Comparison of ENCODE assay signal across 26 cellular contexts in the genomic region with DNA sequence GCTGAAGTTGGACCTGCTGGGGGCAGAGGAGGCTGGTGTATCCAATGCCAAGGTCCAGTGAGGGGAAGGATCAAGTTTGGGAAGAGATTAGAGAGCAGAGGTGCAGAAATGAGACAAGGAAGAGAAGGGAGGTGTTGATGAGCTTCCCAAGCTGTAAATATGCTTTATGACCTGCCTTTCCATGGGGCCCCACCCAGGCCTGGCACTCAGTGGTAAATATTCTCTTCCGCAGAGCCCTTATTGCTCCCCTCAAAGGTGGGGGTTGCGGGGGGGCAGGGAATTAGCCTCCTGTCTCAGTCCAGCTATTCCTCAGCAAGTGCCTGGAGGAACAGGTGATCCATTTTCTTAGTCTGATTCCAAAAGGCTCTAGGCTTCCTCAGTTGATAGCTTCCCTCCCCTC. TPM values are rescaled to one million over a fixed set of nuclear protein-coding genes. Genes with fewer than 3 reads are reported as not detected.
DNase-seq lines count a peak whose midpoint lies in the region; ATAC-seq, FAIRE-seq and TF ChIP-seq lines count a peak whose summit lies in the region.
"Had no signal": no experiment of that assay in that cellular context is flagged by ENCODE, and none has a peak within 500 bp of the region (broad histone marks: within the 10 kb centered on the region; RNA-seq: fewer than 3 reads in every experiment).

No MANE protein-coding gene starts in this region.

- no peak for TF ChIP-seq CTCF in left ventricle myocardium inferior (IDR thresholded peaks at IDR 0.05; ENCODE audit: borderline replicate concordance)
- no peak for TF ChIP-seq CTCF in K562 (IDR thresholded peaks at IDR 0.05 in 2 of 3, conservative IDR thresholded peaks at IDR 0.05 in 1 of 3; ENCODE audit: insufficient read depth in 2 of 3, low read depth in 1 of 3, low read length in 3 of 3)
- TF ChIP-seq CTCF in tibial nerve (IDR thresholded peaks at IDR 0.05) = no peak

- H3K27ac ChIP-seq in left ventricle myocardium inferior (replicated peaks) (peak overlapping the region; percentile 64), K562 (ENCODE audit: extremely low read depth, low read depth, low read length) (no peak overlapping the region), muscle layer of colon (ENCODE audit: low read depth, low read length) (peak overlapping the region; percentile 9), tibial nerve (peak overlapping the region in 3 of 4 donors; percentile 22 to 88 (median 71))
- H3K27ac ChIP-seq: SJCRH30 had no signal

- H3K9me3 ChIP-seq in left ventricle myocardium inferior (replicated peaks) (no peaks in the 10 kb centered on the region), K562 (replicated peaks; ENCODE audit: control insufficient read depth, insufficient read depth, low read depth, low read length) (no peaks in the 10 kb centered on the region), muscle layer of colon (ENCODE audit: low read length) (no peaks in the 10 kb centered on the region), tibial nerve (no peaks in the 10 kb centered on the region)
- H3K9me3 ChIP-seq: BE2C, MG63, SJCRH30 had no signal

- no peak overlapping the region for H3K4me2 ChIP-seq in K562 (ENCODE audit: insufficient read depth, low read length)

- H3K9ac ChIP-seq in K562 (ENCODE audit: insufficient read depth in 1 of 2, low read depth in 2 of 2, low read length in 2 of 2) = no peak overlapping the region; a peak in 1 of 4 replicates
- no peak overlapping the region for H3K9ac ChIP-seq in muscle layer of colon (ENCODE audit: low read length)
- H3K9ac ChIP-seq: GM23248 had no signal

- CTCF ChIA-PET in K562 (lab: Yijun Ruan, JAX; ENCODE audit: low intra/inter-chr PET ratio) = no interaction called here

- intact Hi-C loops in left ventricle myocardium inferior (cut with micrococcal nuclease) (no loop called here), cardiac septum (cut with DNase I) (no loop called here), K562 (cut with micrococcal nuclease) (no loop called here)

- FAIRE-seq in K562 (lab: Jason Lieb, UNC) = no peak
- FAIRE-seq: RCC 7860 had no signal

- peaks cover 100% of the 10 kb centered on the region for H3K4me1 ChIP-seq in left ventricle myocardium inferior
- H3K4me1 ChIP-seq in K562 (replicated peaks in 1 of 2; ENCODE audit: control insufficient read depth in 2 of 2, insufficient read depth in 2 of 2, low read length in 2 of 2) = peaks cover 23 to 37% of the 10 kb centered on the region in 2 experiments; a peak in 4 of 5 replicates
- peaks cover 38% of the 10 kb centered on the region for H3K4me1 ChIP-seq in muscle layer of colon (ENCODE audit: insufficient read depth, low read length)
- peaks cover 4 to 86% (median 37%) of the 10 kb centered on the region in 4 donors for H3K4me1 ChIP-seq in tibial nerve
- H3K4me1 ChIP-seq: SJCRH30 had no signal

- H4K20me1 ChIP-seq in K562 (replicated peaks; ENCODE audit: control insufficient read depth, insufficient read depth, low read length) = peaks cover 5% of the 10 kb centered on the region; the same call in 1 of the 2 replicates

- H3K9me1 ChIP-seq in K562 (ENCODE audit: control insufficient read depth, insufficient read depth, low read length) = peaks cover 3% of the 10 kb centered on the region

- no peak for DNase-seq in left ventricle myocardium inferior
- DNase-seq in cardiac septum (ENCODE audit: low spot score) = no peak
- DNase-seq in K562 (ENCODE audit: extremely low read depth in 1 of 4, low spot score in 3 of 4) = no peak
- no peak for DNase-seq in tibial nerve (ENCODE audit: low spot score in 2 of 2)
- DNase-seq in NCI-H524 treated with DMSO at 0.1 percent for 48 hours (lab: John Stamatoyannopoulos, UW) = no peak
- DNase-seq in stimulated activated CD4-positive, alpha-beta T cell treated with anti-CD3 and anti-CD28 coated beads, Interleukin-4, amount 100 ng/mL, for 24 hours = no peak
- DNase-seq: 8988T, ACHN, BE2C, Calu3, DMS79 treated with DMSO at 0.1 percent for 48 hours, GM23248, H9, KBM-7, MG63, NCI-H1105 treated with DMSO at 0.1 percent for 48 hours, NCI-H146, NCI-H1930, NCI-H2107, NCI-H524, NCI-H774, SJCRH30 had no signal

- ATAC-seq in K562 (no peak), HG02759 (IDR thresholded peaks at IDR 0.05; ENCODE audit: unreplicated experiment) (no peak)

- TF ChIP-seq POLR2A in K562 (conservative IDR thresholded peaks at IDR 0.05) (no peak), tibial nerve (IDR thresholded peaks at IDR 0.05) (no peak)

- no peak overlapping the region for H2AFZ ChIP-seq in K562 (ENCODE audit: low read depth, low read length)
- H2AFZ ChIP-seq: GM23248 had no signal

- 94% methylated on average over 2 of the region's 2 CpGs for WGBS in K562 (ENCODE audit: insufficient coverage, low coverage, missing lambda C conversion rate)
- 44 to 63% methylated on average over 1 to 2 of the region's 2 CpGs for WGBS in tibial nerve, 2 donors

- no peak for TF ChIP-seq EP300 in K562 (IDR thresholded peaks at IDR 0.05; ENCODE audit: low read length)
- no peak for TF ChIP-seq EP300 in tibial nerve (IDR thresholded peaks at IDR 0.05)

- H3K27me3 ChIP-seq in left ventricle myocardium inferior (ENCODE audit: low read depth) = no peaks in the 10 kb centered on the region
- H3K27me3 ChIP-seq in K562 (ENCODE audit: control insufficient read depth in 2 of 2, insufficient read depth in 2 of 2, low read length in 2 of 2) = no peaks in the 10 kb centered on the region
- no peaks in the 10 kb centered on the region for H3K27me3 ChIP-seq in muscle layer of colon (ENCODE audit: control insufficient read depth in 1 of 2, insufficient read depth in 2 of 2, low read length in 2 of 2)
- no peaks in the 10 kb centered on the region for H3K27me3 ChIP-seq in tibial nerve
- H3K27me3 ChIP-seq: BE2C, MG63, SJCRH30 had no signal

- H3K79me2 ChIP-seq in K562 (ENCODE audit: control insufficient read depth, insufficient read depth, low read length) = no peaks in the 10 kb centered on the region

- H3K4me3 ChIP-seq in left ventricle myocardium inferior = no peak overlapping the region
- no peak overlapping the region for H3K4me3 ChIP-seq in K562
- H3K4me3 ChIP-seq in muscle layer of colon (ENCODE audit: low read depth in 1 of 2, low read length in 2 of 2) = no peak overlapping the region
- H3K4me3 ChIP-seq in tibial nerve = no peak overlapping the region
- H3K4me3 ChIP-seq: GM23248, MG63, SJCRH30 had no signal

- H3K36me3 ChIP-seq in left ventricle myocardium inferior (peaks cover 87% of the 10 kb centered on the region), K562 (ENCODE audit: control insufficient read depth, insufficient read depth, low read length) (peaks cover 41% of the 10 kb centered on the region; the same call in 2 of the 3 replicates), muscle layer of colon (ENCODE audit: insufficient read depth, low read length) (peaks cover 61% of the 10 kb centered on the region), tibial nerve (peaks cover 0 to 91% (median 2%) of the 10 kb centered on the region in 3 donors)

- in situ Hi-C loops in K562 (cut with MboI) = no loop called here

- TF ChIP-seq RAD21 in K562 (CRISPR knock-in tag; conservative IDR thresholded peaks at IDR 0.05 in 1 of 2, IDR thresholded peaks at IDR 0.05 in 1 of 2) = no peak

- POLR2A ChIA-PET in K562 (lab: Yijun Ruan, JAX) = interaction anchor here (0.5 to 1.0 kb wide), 5 partner anchors 18 to 538 kb away, joined by 3 read pairs; a partner anchor contains a TSS

- BruUV-seq in K562 (replicated peaks; lab: Mats Ljungman, UMichigan) = no TSS peak

RNA-seq across cellular contexts. Expression of a gene that starts 24.1 kb away (rescaled TPM):
- 102 TPM for total RNA-seq in left ventricle myocardium inferior
- 155 TPM for total RNA-seq in cardiac septum
- 88.0 and 200 TPM in 2 replicates for total RNA-seq in K562 (2011; cell fraction: chromatin; rRNA removed; ENCODE audit: low replicate concordance)
- 71.3 and 79.0 TPM in 2 replicates for total RNA-seq in K562 (2011; cell fraction: nucleolus; rRNA removed)
- 93.1 and 134 TPM in 2 replicates for total RNA-seq in K562 (2011; cell fraction: nucleoplasm; rRNA removed)
- 17.8 and 21.2 TPM in 2 replicates for total RNA-seq in K562 (2014; rRNA removed)
- total RNA-seq in K562 (2014; rRNA removed; fragmentation: Illumina TruSeq; extraction: Trizol) = 7.7 and 8.5 TPM in 2 replicates
- total RNA-seq in K562 (2015; rRNA removed; fragmentation: Illumina TruSeq; extraction: Trizol) = 12.0 and 12.3 TPM in 2 replicates
- total RNA-seq in K562 (2021) = 27.0 and 28.7 TPM in 2 replicates
- polyA plus RNA-seq in K562 (2011; rRNA removed) = 17.0 and 21.7 TPM in 2 replicates
- polyA plus RNA-seq in K562 (2011; cell fraction: cytosol; rRNA removed) = 16.1 and 27.1 TPM in 2 replicates
- 62.2 and 110 TPM in 2 replicates for polyA plus RNA-seq in K562 (2011; cell fraction: nucleus; rRNA removed)
- polyA plus RNA-seq in K562 (2012) = 15.6 and 17.0 TPM in 2 replicates
- polyA plus RNA-seq in K562 (2014; fragmentation: Illumina TruSeq; extraction: Trizol) = 14.2 and 16.2 TPM in 2 replicates
- 1 to 10 TPM; 2.0 to 3.1 TPM for polyA plus RNA-seq in K562 (2014; fragmentation: Nextera tagmentation; extraction: Ambion mirVana)
- polyA plus RNA-seq in K562 (2014; rRNA removed) = 17.1 and 18.9 TPM in 2 replicates
- polyA minus RNA-seq in K562 (2011; rRNA and poly(A)+ RNA removed) = 24.4 and 29.0 TPM in 2 replicates
- 20.1 and 22.6 TPM in 2 replicates for polyA minus RNA-seq in K562 (2011; cell fraction: cytosol; rRNA and poly(A)+ RNA removed)
- 34.6 and 34.9 TPM in 2 replicates for polyA minus RNA-seq in K562 (2011; cell fraction: nucleus; rRNA and poly(A)+ RNA removed)
- 100 to 1,000 TPM; 299 to 365 (median 323) TPM for total RNA-seq in tibial nerve

RNA-seq across cellular contexts. Expression of a gene that starts 47.9 kb away (rescaled TPM):
- total RNA-seq in left ventricle myocardium inferior = not detected
- not detected for total RNA-seq in cardiac septum
- total RNA-seq in K562 (2011; cell fraction: chromatin; rRNA removed; ENCODE audit: low replicate concordance) = not detected in 2 replicates
- not detected in 2 replicates for total RNA-seq in K562 (2011; cell fraction: nucleolus; rRNA removed)
- total RNA-seq in K562 (2011; cell fraction: nucleoplasm; rRNA removed) = not detected in 2 replicates
- total RNA-seq in K562 (2014; rRNA removed) = not detected in 2 replicates
- not detected in 2 replicates for total RNA-seq in K562 (2014; rRNA removed; fragmentation: Illumina TruSeq; extraction: Trizol)
- total RNA-seq in K562 (2015; rRNA removed; fragmentation: Illumina TruSeq; extraction: Trizol) = not detected in 2 replicates
- not detected in 2 replicates for total RNA-seq in K562 (2021)
- not detected in 2 replicates for polyA plus RNA-seq in K562 (2011; rRNA removed)
- polyA plus RNA-seq in K562 (2011; cell fraction: cytosol; rRNA removed) = not detected in 2 replicates
- polyA plus RNA-seq in K562 (2011; cell fraction: nucleus; rRNA removed) = not detected in 2 replicates
- 0.11 TPM in 1 of 2 replicates, not detected in the other for polyA plus RNA-seq in K562 (2012)
- not detected in 2 replicates for polyA plus RNA-seq in K562 (2014; fragmentation: Illumina TruSeq; extraction: Trizol)
- under 1 TPM; 0.11 to 0.20 TPM for polyA plus RNA-seq in K562 (2014; fragmentation: Nextera tagmentation; extraction: Ambion mirVana)
- polyA plus RNA-seq in K562 (2014; rRNA removed) = 0.09 TPM in 1 of 2 replicates, not detected in the other
- polyA minus RNA-seq in K562 (2011; rRNA and poly(A)+ RNA removed) = not detected in 2 replicates
- polyA minus RNA-seq in K562 (2011; cell fraction: cytosol; rRNA and poly(A)+ RNA removed) = not detected in 2 replicates
- polyA minus RNA-seq in K562 (2011; cell fraction: nucleus; rRNA and poly(A)+ RNA removed) = not detected in 2 replicates
- not detected for total RNA-seq in tibial nerve
- total RNA-seq: GM23248, H9, LHCN-M2, SJCRH30 had no signal

RNA-seq across cellular contexts. Expression of a gene that starts 59.3 kb away (rescaled TPM):
- total RNA-seq in left ventricle myocardium inferior (99.4 TPM), cardiac septum (118 TPM), K562 (2014; rRNA removed) (47.4 and 50.4 TPM in 2 replicates), K562 (2014; rRNA removed; fragmentation: Illumina TruSeq; extraction: Trizol) (76.4 and 87.6 TPM in 2 replicates), K562 (2015; rRNA removed; fragmentation: Illumina TruSeq; extraction: Trizol) (72.3 and 77.9 TPM in 2 replicates), K562 (2021) (87.6 and 94.4 TPM in 2 replicates), tibial nerve (10 to 100 TPM; 74.3 to 94.8 (median 88.5) TPM)
- total RNA-seq in K562 (2011; cell fraction: chromatin; rRNA removed; ENCODE audit: low replicate concordance) = 33.0 and 70.2 TPM in 2 replicates
- total RNA-seq in K562 (2011; cell fraction: nucleolus; rRNA removed) = 25.1 and 26.7 TPM in 2 replicates
- 50.7 and 82.0 TPM in 2 replicates for total RNA-seq in K562 (2011; cell fraction: nucleoplasm; rRNA removed)
- polyA plus RNA-seq in K562 (2011; rRNA removed) (224 and 237 TPM in 2 replicates), K562 (2014; fragmentation: Illumina TruSeq; extraction: Trizol) (109 and 126 TPM in 2 replicates), K562 (2014; fragmentation: Nextera tagmentation; extraction: Ambion mirVana) (10 to 100 TPM; 30.0 to 43.5 TPM), K562 (2014; rRNA removed) (75.8 and 81.0 TPM in 2 replicates)
- 136 and 284 TPM in 2 replicates for polyA plus RNA-seq in K562 (2011; cell fraction: cytosol; rRNA removed)
- polyA plus RNA-seq in K562 (2011; cell fraction: nucleus; rRNA removed) = 27.6 and 58.6 TPM in 2 replicates
- polyA plus RNA-seq in K562 (2012) = 72.5 and 103 TPM in 2 replicates
- polyA minus RNA-seq in K562 (2011; rRNA and poly(A)+ RNA removed) = 236 and 317 TPM in 2 replicates
- polyA minus RNA-seq in K562 (2011; cell fraction: cytosol; rRNA and poly(A)+ RNA removed) = 88.0 and 104 TPM in 2 replicates
- polyA minus RNA-seq in K562 (2011; cell fraction: nucleus; rRNA and poly(A)+ RNA removed) = 8.8 and 22.3 TPM in 2 replicates
